Comparison of ENCODE assay signal across 10 cellular contexts in genomic region chr1:185917646-185918045, GRCh38.
A peak's percentile ranks its signal among the peaks of the same experiment; 100 is the strongest.
DNase-seq lines count a peak whose midpoint lies in the region; ATAC-seq lines count a peak whose summit lies in the region.
"Had no signal": no experiment of that assay in that cellular context is flagged by ENCODE, and none has a peak within 500 bp of the region (broad histone marks: within the 10 kb centered on the region; RNA-seq: fewer than 3 reads in every experiment).

No MANE protein-coding gene starts in this region.

- no peak for ATAC-seq in HG02759 (IDR thresholded peaks at IDR 0.05; ENCODE audit: unreplicated experiment)

- no peak overlapping the region for H3K27ac Mint-ChIP-seq in immature natural killer cell

- H3K27me3 ChIP-seq in adipocyte (replicated peaks; ENCODE audit: control insufficient read depth, insufficient read depth, low read length): no peaks in the 10 kb centered on the region

- no peaks in the 10 kb centered on the region for H3K9me3 ChIP-seq in adipocyte (ENCODE audit: control insufficient read depth, low read length)

- H3K36me3 Mint-ChIP-seq in immature natural killer cell: no peaks in the 10 kb centered on the region

- no peaks in the 10 kb centered on the region for H3K4me1 Mint-ChIP-seq in immature natural killer cell

- no peaks in the 10 kb centered on the region for H3K4me1 ChIP-seq in adipocyte (ENCODE audit: control insufficient read depth, insufficient read depth, low read length)

- no peak overlapping the region for H3K4me3 ChIP-seq in adipocyte (ENCODE audit: low read length)

- H3K9ac ChIP-seq in adipocyte (ENCODE audit: low read length): no peak overlapping the region

- DNase-seq in ACHN (peak; percentile 55), HT1080 (ENCODE audit: low read depth) (peak; percentile 48), adipocyte (ENCODE audit: low read depth) (peak; percentile 62), iris pigment epithelial cell (ENCODE audit: low read depth) (peak; percentile 55), SKM-1 treated with dmso at 0.1 percent for 144 hours (lab: John Stamatoyannopoulos, UW; ENCODE audit: unreplicated experiment) (no peak), immature natural killer cell (no peak), amniotic stem cell (lab: John Stamatoyannopoulos, UW) (no peak)
- DNase-seq: activated naive CD4-positive, alpha-beta T cell treated with Interleukin-2 at 50 U/mL for 16 hours; C1 segment of cervical spinal cord had no signal

- in situ Hi-C loops in ACHN (cut with HindIII; ENCODE audit: low pct_ligation_motif_present, low pct_unique_long_range_greater_than_20kb, low sequenced_read_pairs): no loop called here

- no peak overlapping the region for H3K4me3 Mint-ChIP-seq in immature natural killer cell

- peaks cover 0 to 5% (median 0%) of the 10 kb centered on the region in 3 donors for H3K27me3 Mint-ChIP-seq in immature natural killer cell (ENCODE audit: low read depth in 3 of 3)

- no peaks in the 10 kb centered on the region for H3K36me3 ChIP-seq in adipocyte (ENCODE audit: control insufficient read depth, insufficient read depth, low read length, severe bottlenecking)

- H3K9me3 Mint-ChIP-seq in immature natural killer cell: peaks cover 0 to 7% (median under 1%) of the 10 kb centered on the region in 6 donors

Comparison
In these comparisons a context has a peak if more than half of its experiments do, and no peak if none do; other contexts are left out.
1. DNase-seq: peak in ACHN (single experiment), HT1080 (single experiment), adipocyte (single experiment) and iris pigment epithelial cell (single experiment); none in SKM-1 treated with dmso at 0.1 percent for 144 hours (single experiment), immature natural killer cell (0 of 3) and amniotic stem cell (single experiment).